In genomic region chr6:27279513-27280063, GRCh38 we compare ENCODE assay signal across 11 cellular contexts. TPM values are rescaled to one million over a fixed set of nuclear protein-coding genes. Genes with fewer than 3 reads are reported as not detected.
DNase-seq lines count a peak whose midpoint lies in the region; ATAC-seq and TF ChIP-seq lines count a peak whose summit lies in the region.
"Had no signal": no experiment of that assay in that cellular context is flagged by ENCODE, and none has a peak within 500 bp of the region (broad histone marks: within the 10 kb centered on the region; RNA-seq: fewer than 3 reads in every experiment).

No MANE protein-coding gene starts in this region.

- H3K4me3 ChIP-seq in LNCaP clone FGC (ENCODE audit: low read depth, low read length) (peak overlapping the region; percentile 58), upper lobe of left lung (no peak overlapping the region)

- H3K27me3 Mint-ChIP-seq in brain (peaks cover 89% of the 10 kb centered on the region), nephron progenitor cell (ENCODE audit: low read depth, poor library complexity) (peaks cover 69% of the 10 kb centered on the region)

- ATAC-seq in upper lobe of left lung (ENCODE audit: low FRiP score in 2 of 2) (no peak), GM19324 (IDR thresholded peaks at IDR 0.05; ENCODE audit: low FRiP score, unreplicated experiment) (no peak), HG02678 (IDR thresholded peaks at IDR 0.05; ENCODE audit: unreplicated experiment) (no peak)

- WGBS in upper lobe of left lung, 2 donors: 8 to 13% methylated on average over 10 to 24 of the region's 24 CpGs

- H3K27ac Mint-ChIP-seq in brain (peak overlapping the region in 1 of 5 experiments; percentile 51), nephron progenitor cell (no peak overlapping the region)

- DNase-seq in EL (peak; percentile 39), LNCaP clone FGC (ENCODE audit: low read depth) (no peak), nephron progenitor cell (peak; percentile 52), upper lobe of left lung (no peak), middle frontal gyrus (ENCODE audit: extremely low spot score, low spot score) (no peak)
- DNase-seq: foreskin melanocyte had no signal

- H3K9me3 ChIP-seq in upper lobe of left lung: peaks cover 0 to 19% (median 10%) of the 10 kb centered on the region in 4 donors

- H3K4me3 Mint-ChIP-seq in brain (peak overlapping the region; percentile 83 to 94 (median 92)), nephron progenitor cell (peak overlapping the region; percentile 97)

- TF ChIP-seq CTCF in LNCaP clone FGC (IDR thresholded peaks at IDR 0.05; ENCODE audit: control insufficient read depth, extremely low read depth, insufficient read depth) (no peak), brain (conservative IDR thresholded peaks at IDR 0.05) (no peak), nephron progenitor cell (IDR thresholded peaks at IDR 0.05) (no peak), upper lobe of left lung (IDR thresholded peaks at IDR 0.05) (no peak)

- H3K4me1 ChIP-seq in upper lobe of left lung: no peaks in the 10 kb centered on the region

- no peak for TF ChIP-seq POLR2A in upper lobe of left lung (IDR thresholded peaks at IDR 0.05)

- H3K27me3 ChIP-seq in upper lobe of left lung: peaks cover 0 to 32% (median 9%) of the 10 kb centered on the region in 4 donors

- H3K27ac ChIP-seq in upper lobe of left lung: no peak overlapping the region

- H3K36me3 Mint-ChIP-seq in brain: no peaks in the 10 kb centered on the region
- H3K36me3 Mint-ChIP-seq in nephron progenitor cell (ENCODE audit: low read depth): peaks cover 4% of the 10 kb centered on the region

- no peak for TF ChIP-seq EP300 in upper lobe of left lung (IDR thresholded peaks at IDR 0.05)

- peaks cover 18% of the 10 kb centered on the region for H3K4me1 Mint-ChIP-seq in brain
- H3K4me1 Mint-ChIP-seq in nephron progenitor cell: peaks cover 5% of the 10 kb centered on the region

- H3K9me3 Mint-ChIP-seq in brain (peaks cover 6 to 38% (median 18%) of the 10 kb centered on the region in 5 experiments), nephron progenitor cell (peaks cover 36% of the 10 kb centered on the region)

- no peaks in the 10 kb centered on the region for H3K36me3 ChIP-seq in upper lobe of left lung

RNA-seq across cellular contexts. Expression of gene PRSS16, which starts 32.1 kb away (rescaled TPM):
- polyA plus RNA-seq in brain (ENCODE audit: insufficient read depth, low read depth, low replicate concordance): 24.8 TPM
- 10 to 100 TPM; 11.9 to 21.0 (median 14.6) TPM for total RNA-seq in upper lobe of left lung
- total RNA-seq: temporal lobe had no signal

RNA-seq across cellular contexts. Expression of gene POM121L2, which starts 32.5 kb away (rescaled TPM):
- not detected for polyA plus RNA-seq in brain (ENCODE audit: insufficient read depth, low read depth, low replicate concordance)
- not detected for total RNA-seq in upper lobe of left lung
- total RNA-seq: renal cortical epithelial cell, temporal lobe had no signal

Comparison
In these comparisons a context has a peak if more than half of its experiments do, and no peak if none do; other contexts are left out.
1. DNase-seq: peak in EL (single experiment) and nephron progenitor cell (single experiment); none in LNCaP clone FGC (single experiment), upper lobe of left lung (0 of 2) and middle frontal gyrus (single experiment).